Comparison of ENCODE assay signal across 13 cellular contexts in genomic region chr1:169508432-169509338, GRCh38. TPM values are rescaled to one million over a fixed set of nuclear protein-coding genes. Genes with fewer than 3 reads are reported as not detected.
DNase-seq lines count a peak whose midpoint lies in the region; ATAC-seq and TF ChIP-seq lines count a peak whose summit lies in the region.
"Had no signal": no experiment of that assay in that cellular context is flagged by ENCODE, and none has a peak within 500 bp of the region (broad histone marks: within the 10 kb centered on the region; RNA-seq: fewer than 3 reads in every experiment).

No MANE protein-coding gene starts in this region.

- H3K27me3 Mint-ChIP-seq in Caco-2 (ENCODE audit: insufficient read depth, unreplicated experiment) (no peaks in the 10 kb centered on the region), nephron (ENCODE audit: low read depth) (peaks cover 3% of the 10 kb centered on the region)

- H3K36me3 ChIP-seq in Caco-2 (ENCODE audit: control insufficient read depth, insufficient read depth, low read length) (no peaks in the 10 kb centered on the region), HEK293 (ENCODE audit: control insufficient read depth in 2 of 2, insufficient read depth in 1 of 2, low read length in 2 of 2) (no peaks in the 10 kb centered on the region), MG63 (no peaks in the 10 kb centered on the region)
- H3K36me3 ChIP-seq: brain microvascular endothelial cell, esophagus muscularis mucosa, ovary, SJSA1 had no signal

- no peak overlapping the region for H3K4me3 ChIP-seq in Caco-2 (ENCODE audit: low read depth, low read length)
- no peak overlapping the region for H3K4me3 ChIP-seq in HEK293 (ENCODE audit: low read depth, low read length)
- no peak overlapping the region for H3K4me3 ChIP-seq in MG63
- H3K4me3 ChIP-seq: esophagus muscularis mucosa, ovary, SJSA1 had no signal

- peaks cover 43% of the 10 kb centered on the region for H3K4me1 Mint-ChIP-seq in Caco-2 (ENCODE audit: low read depth, unreplicated experiment)
- H3K4me1 Mint-ChIP-seq in nephron = no peaks in the 10 kb centered on the region

- CTCF ChIA-PET in Caco-2 (lab: Charles Lee) = interaction anchor here (0.6 to 1.5 kb wide), 6 partner anchors 9 to 141 kb away, joined by 3 to 13 read pairs (median 3); partner anchors contain the start of genes BLZF1, NME7 and SLC19A2
- CTCF ChIA-PET in HEK293 (lab: Yijun Ruan, JAX) = no interaction called here

- H3K27me3 ChIP-seq in Caco-2 (replicated peaks; ENCODE audit: control insufficient read depth, insufficient read depth, low read length) = no peaks in the 10 kb centered on the region
- H3K27me3 ChIP-seq in MG63 = no peaks in the 10 kb centered on the region
- H3K27me3 ChIP-seq: brain microvascular endothelial cell, esophagus muscularis mucosa, ovary, SJSA1 had no signal

- H3K9me3 ChIP-seq in Caco-2 (no peaks in the 10 kb centered on the region), HEK293 (ENCODE audit: control insufficient read depth, insufficient read depth, low read depth, low read length) (no peaks in the 10 kb centered on the region), MG63 (no peaks in the 10 kb centered on the region)
- H3K9me3 ChIP-seq: esophagus muscularis mucosa, ovary, SJSA1 had no signal

- DNase-seq in Caco-2 = no peak
- peak; percentile 49 for DNase-seq in amniotic epithelial cell (ENCODE audit: low read depth)
- DNase-seq in NOMO-1 (lab: John Stamatoyannopoulos, UW; ENCODE audit: unreplicated experiment in 2 of 2) = no peak
- no peak for DNase-seq in MG63
- DNase-seq: brain microvascular endothelial cell, KG1, NCI-H345, ovary had no signal

- H3K27ac Mint-ChIP-seq in Caco-2 (ENCODE audit: unreplicated experiment) (peak overlapping the region; percentile 46), nephron (peak overlapping the region in 2 of 3 experiments; percentile 24 to 44)

- H3K36me3 Mint-ChIP-seq in Caco-2 (ENCODE audit: insufficient read depth, unreplicated experiment) = no peaks in the 10 kb centered on the region
- no peaks in the 10 kb centered on the region for H3K36me3 Mint-ChIP-seq in nephron (ENCODE audit: low read depth)

- H3K4me1 ChIP-seq in Caco-2 (peaks cover 55% of the 10 kb centered on the region), HEK293 (ENCODE audit: control insufficient read depth, insufficient read depth, low read length) (no peaks in the 10 kb centered on the region)

- ATAC-seq in HG02642 (IDR thresholded peaks at IDR 0.05; ENCODE audit: poor library complexity, unreplicated experiment) = no peak

- BruUV-seq in Caco-2 (replicated peaks; lab: Mats Ljungman, UMichigan) = no TSS peak

- H3K9me3 Mint-ChIP-seq in Caco-2 (ENCODE audit: unreplicated experiment) = no peaks in the 10 kb centered on the region
- H3K9me3 Mint-ChIP-seq in nephron = no peaks in the 10 kb centered on the region

- POLR2A ChIA-PET in Caco-2 (lab: Charles Lee) = interaction anchor here (1.1 kb wide), 1 partner anchor 23 kb away, joined by 13 read pairs; the partner anchor contains the start of gene SLC19A2
- POLR2A ChIA-PET in HEK293 (lab: Yijun Ruan, JAX) = interaction anchor here (0.7 kb wide), 2 partner anchors 20 to 125 kb away, joined by 3 read pairs; no protein-coding TSS in a partner anchor

- H3K4me3 Mint-ChIP-seq in Caco-2 (ENCODE audit: unreplicated experiment) = no peak overlapping the region
- H3K4me3 Mint-ChIP-seq in nephron = no peak overlapping the region

- TF ChIP-seq CTCF in Caco-2 (IDR thresholded peaks at IDR 0.05; ENCODE audit: insufficient read depth in 1 of 2, low read depth in 1 of 2, low read length in 1 of 2, severe bottlenecking in 1 of 2, unreplicated experiment in 1 of 2) (no peak), HEK293 (tag by site-specific recombination; IDR thresholded peaks at IDR 0.05) (no peak), nephron (IDR thresholded peaks at IDR 0.05; ENCODE audit: unreplicated experiment in 3 of 3) (no peak)

- no peak overlapping the region for H3K27ac ChIP-seq in HEK293 (ENCODE audit: extremely low read depth, low read depth, low read length)
- H3K27ac ChIP-seq: brain microvascular endothelial cell, ovary, SJSA1 had no signal

- intact Hi-C loops in Caco-2 (cut with micrococcal nuclease; ENCODE audit: unreplicated experiment) = loop anchor here (1.0 to 2.0 kb wide), 4 partner anchors 21 to 42 kb away; no protein-coding TSS in a partner anchor

TF ChIP-seq in HEK293, 187 proteins besides CTCF, POLR2A, EP300 and RAD21:
- TF ChIP-seq ZNF362 (tag by site-specific recombination; IDR thresholded peaks at IDR 0.05) (0 out of 2 replicates have a peak, but pooled peaks have one; percentile 30), ZNF184 (tag by site-specific recombination; IDR thresholded peaks at IDR 0.05) (no peak)
TF ChIP-seq in HEK293: peak in this region for 1.

RNA-seq across cellular contexts. Expression of gene SLC19A2, which starts 22.9 kb away (rescaled TPM):
- 28.7 and 31.5 TPM in 2 replicates for total RNA-seq in Caco-2 (2022)
- total RNA-seq in MG63 (2014; rRNA removed; shearing (Covaris generic); ENCODE audit: low replicate concordance) = 6.1 and 10.3 TPM in 2 replicates
